ENCODE assay signal across 8 cellular contexts in genomic region chr6:28334272-28335039, GRCh38. TPM values are rescaled to one million over a fixed set of nuclear protein-coding genes. Genes with fewer than 3 reads are reported as not detected.
DNase-seq lines count a peak whose midpoint lies in the region; ATAC-seq and TF ChIP-seq lines count a peak whose summit lies in the region.

No MANE protein-coding gene starts in this region.

- peak overlapping the region; percentile 79 for H3K4me2 ChIP-seq in smooth muscle cell

- intact Hi-C loops in left lung (cut with DNase I): no loop called here

- peaks cover 10% of the 10 kb centered on the region for H3F3A ChIP-seq in smooth muscle cell (ENCODE audit: low read depth)

- no peak for TF ChIP-seq CTCF in VCaP (conservative IDR thresholded peaks at IDR 0.05)
- TF ChIP-seq CTCF in left lung (IDR thresholded peaks at IDR 0.05): no peak
- TF ChIP-seq CTCF in smooth muscle cell (IDR thresholded peaks at IDR 0.05; ENCODE audit: borderline replicate concordance, insufficient read depth, poor library complexity, severe bottlenecking): no peak

- no peaks in the 10 kb centered on the region for H4K20me1 ChIP-seq in smooth muscle cell (ENCODE audit: low read depth)

- no peak for ATAC-seq in left lung

- no peak overlapping the region for H2AFZ ChIP-seq in smooth muscle cell (ENCODE audit: low read depth)

- H3K4me3 ChIP-seq in left lung: peak overlapping the region in 1 of 2 donors; percentile 62
- peak overlapping the region; percentile 57 for H3K4me3 ChIP-seq in smooth muscle cell

- no peak overlapping the region for H3K9ac ChIP-seq in smooth muscle cell (ENCODE audit: low read depth)

- H3K27ac ChIP-seq in VCaP: peak overlapping the region; percentile 92
- peak overlapping the region; percentile 94 to 99 for H3K27ac ChIP-seq in left lung
- H3K27ac ChIP-seq in smooth muscle cell (ENCODE audit: low read depth): peak overlapping the region; percentile 95

- H3K36me3 ChIP-seq in left lung: no peaks in the 10 kb centered on the region
- H3K36me3 ChIP-seq in smooth muscle cell (ENCODE audit: low read depth): no peaks in the 10 kb centered on the region

- DNase-seq in G401 (ENCODE audit: low spot score) (peak; percentile 14), left lung (no peak), smooth muscle cell (lab: John Stamatoyannopoulos, UW; ENCODE audit: unreplicated experiment) (no peak), NCI-H2171 treated with DMSO at 0.1 percent for 48 hours (lab: John Stamatoyannopoulos, UW) (no peak), OCI-M1 (lab: John Stamatoyannopoulos, UW) (no peak)
- DNase-seq in stimulated activated CD8-positive, alpha-beta memory T cell treated with anti-CD3 and anti-CD28 coated beads, Interleukin-4, amount 100 ng/mL, for 48 hours: no peak
- no peak for DNase-seq in stimulated activated CD4-positive, alpha-beta T cell treated with anti-CD3 and anti-CD28 coated beads, Interleukin-2, amount 100 ng/mL, for 24 hours

- H3K27me3 ChIP-seq in left lung (no peaks in the 10 kb centered on the region), smooth muscle cell (ENCODE audit: low read depth) (no peaks in the 10 kb centered on the region)

- H3K9me3 ChIP-seq in left lung (no peaks in the 10 kb centered on the region), smooth muscle cell (replicated peaks; ENCODE audit: low read depth) (no peaks in the 10 kb centered on the region)

- WGBS in smooth muscle cell (ENCODE audit: low lambda C conversion rate): 88% methylated on average over 7 of the region's 7 CpGs

- H3K79me2 ChIP-seq in smooth muscle cell (ENCODE audit: low read depth): peaks cover 4% of the 10 kb centered on the region

- in situ Hi-C loops in G401 (cut with HindIII; ENCODE audit: low sequenced_read_pairs): no loop called here

- H3K4me1 ChIP-seq in left lung: peaks cover 0 to 11% of the 10 kb centered on the region in 2 donors
- H3K4me1 ChIP-seq in smooth muscle cell (ENCODE audit: low read depth): peaks cover 14% of the 10 kb centered on the region

RNA-seq across cellular contexts. Expression of gene ZSCAN31, which starts 1.5 kb away (rescaled TPM):
- 6.8 and 10.6 TPM in 2 replicates for total RNA-seq in G401 (2014; rRNA removed; shearing (Covaris generic))
- 10 to 100 TPM in 1 of 2 donors, 1 to 10 TPM in 1; 7.1 to 30.8 TPM for total RNA-seq in left lung
- total RNA-seq in smooth muscle cell: 1.5 and 1.9 TPM in 2 replicates
- polyA plus RNA-seq in smooth muscle cell: 1.1 and 6.2 TPM in 2 replicates

RNA-seq across cellular contexts. Expression of gene ZKSCAN3, which starts 15.3 kb away (rescaled TPM):
- 3.0 and 5.2 TPM in 2 replicates for total RNA-seq in G401 (2014; rRNA removed; shearing (Covaris generic))
- 1 to 10 TPM; 7.0 to 7.7 TPM for total RNA-seq in left lung
- 5.2 and 7.9 TPM in 2 replicates for total RNA-seq in smooth muscle cell
- 1.7 and 3.6 TPM in 2 replicates for polyA plus RNA-seq in smooth muscle cell

RNA-seq across cellular contexts. Expression of gene PGBD1, which starts 53.1 kb away (rescaled TPM):
- 8.2 and 10.8 TPM in 2 replicates for total RNA-seq in G401 (2014; rRNA removed; shearing (Covaris generic))
- total RNA-seq in left lung: 1 to 10 TPM; 3.8 to 4.6 TPM
- total RNA-seq in smooth muscle cell: 9.2 and 15.1 TPM in 2 replicates
- polyA plus RNA-seq in smooth muscle cell: 8.1 and 9.7 TPM in 2 replicates
